14 cellular contexts compared by ENCODE assay signal in genomic region chr17:73393962-73394361, GRCh38.
DNase-seq lines count a peak whose midpoint lies in the region; ATAC-seq and TF ChIP-seq lines count a peak whose summit lies in the region.
"Had no signal": no experiment of that assay in that cellular context is flagged by ENCODE, and none has a peak within 500 bp of the region (broad histone marks: within the 10 kb centered on the region; RNA-seq: fewer than 3 reads in every experiment).

No MANE protein-coding gene starts in this region.

- no peaks in the 10 kb centered on the region for H3K9me2 ChIP-seq in PC-3 (replicated peaks; ENCODE audit: low read length)

- 87 to 93% (median 89%) methylated on average over 11 of the region's 11 CpGs for WGBS in psoas muscle, 3 donors

- H3K4me2 ChIP-seq in PC-3 (ENCODE audit: low read length), result no peak overlapping the region

- no peak overlapping the region for H2AFZ ChIP-seq in PC-3 (ENCODE audit: low read length)

- DNase-seq in Right ventricle myocardium inferior (ENCODE audit: missing footprints), result peak; percentile 20
- DNase-seq in left ventricle myocardium superior, result no peak
- DNase-seq in PC-3, result peak; percentile 48
- DNase-seq in glomerular visceral epithelial cell (ENCODE audit: extremely low spot score), result peak; percentile 53
- DNase-seq in ureter (ENCODE audit: low spot score), result no peak
- DNase-seq in psoas muscle, result no peak
- DNase-seq: MM.1S; NCI-H446 treated with DMSO at 0.1 percent for 48 hours; stimulated activated CD4-positive, alpha-beta T cell treated with anti-CD3 and anti-CD28 coated beads, Interleukin-4, amount 100 ng/mL, for 4 hours; WERI-Rb-1 had no signal

- no peaks in the 10 kb centered on the region for H3K79me2 ChIP-seq in PC-3 (ENCODE audit: low read length)

- CTCF ChIA-PET in PC-3 (lab: Charles Lee), result no interaction called here

- H3K27me3 ChIP-seq in PC-3 (ENCODE audit: low read length) (peaks cover 41% of the 10 kb centered on the region), psoas muscle (ENCODE audit: insufficient read depth in 3 of 3, low read length in 2 of 3) (no peaks in the 10 kb centered on the region)
- H3K27me3 ChIP-seq: BLaER1 treated with 17β-estradiol and CSF1 and Interleukin-3, amounts not matched to agents 10 nM and 100 nM; right atrium auricular region had no signal

- H3K36me3 ChIP-seq in PC-3 (ENCODE audit: low read depth, low read length), result no peaks in the 10 kb centered on the region
- no peaks in the 10 kb centered on the region for H3K36me3 ChIP-seq in psoas muscle (ENCODE audit: insufficient read depth in 1 of 2, low read depth in 1 of 2)
- H3K36me3 ChIP-seq: right atrium auricular region had no signal

- BruUV-seq in PC-3 (replicated peaks; lab: Mats Ljungman, UMichigan), result no TSS peak

- ATAC-seq in Right ventricle myocardium inferior (no peak), left ventricle myocardium superior (no peak), PC-3 (0 out of 2 replicates have a peak, but pooled peaks have one; percentile 16), HG02610 (IDR thresholded peaks at IDR 0.05; ENCODE audit: unreplicated experiment) (no peak), HG03045 (IDR thresholded peaks at IDR 0.05; ENCODE audit: unreplicated experiment) (no peak), psoas muscle (no peak)

- H3K4me1 ChIP-seq in PC-3 (ENCODE audit: insufficient read depth, low read length), result no peaks in the 10 kb centered on the region
- no peaks in the 10 kb centered on the region for H3K4me1 ChIP-seq in psoas muscle
- H3K4me1 ChIP-seq: right atrium auricular region had no signal

- H3K4me3 ChIP-seq in PC-3 (ENCODE audit: low read length) (no peak overlapping the region), psoas muscle (no peak overlapping the region)
- H3K4me3 ChIP-seq: BLaER1 treated with 17β-estradiol and CSF1 and Interleukin-3, amounts not matched to agents 10 nM and 100 nM; right atrium auricular region had no signal

- H3K27ac ChIP-seq in PC-3 (ENCODE audit: low read length) (no peak overlapping the region), psoas muscle (no peak overlapping the region)
- H3K27ac ChIP-seq: BLaER1 treated with 17β-estradiol and CSF1 and Interleukin-3, amounts not matched to agents 10 nM and 100 nM; right atrium auricular region; WERI-Rb-1 had no signal

- intact Hi-C loops in Right ventricle myocardium inferior (cut with DNase I) (no loop called here), left ventricle myocardium superior (cut with micrococcal nuclease) (no loop called here), PC-3 (cut with micrococcal nuclease) (no loop called here), psoas muscle (cut with DNase I) (no loop called here)

- H3F3A ChIP-seq in PC-3 (ENCODE audit: low read length, unreplicated experiment), result no peaks in the 10 kb centered on the region

- H4K20me1 ChIP-seq in PC-3 (ENCODE audit: low read length), result no peaks in the 10 kb centered on the region

- H3K9me3 ChIP-seq in PC-3 (ENCODE audit: low read length), result no peaks in the 10 kb centered on the region
- no peaks in the 10 kb centered on the region for H3K9me3 ChIP-seq in psoas muscle
- H3K9me3 ChIP-seq: BLaER1 treated with 17β-estradiol and CSF1 and Interleukin-3, amounts not matched to agents 10 nM and 100 nM; right atrium auricular region had no signal

- H3K9ac ChIP-seq in PC-3 (ENCODE audit: low read length), result no peak overlapping the region
- H3K9ac ChIP-seq: BLaER1 treated with 17β-estradiol and CSF1 and Interleukin-3, amounts not matched to agents 10 nM and 100 nM had no signal

- TF ChIP-seq CTCF in PC-3 (conservative IDR thresholded peaks at IDR 0.05; ENCODE audit: low read depth, low read length), result no peak
- no peak for TF ChIP-seq CTCF in psoas muscle (IDR thresholded peaks at IDR 0.05)

- POLR2A ChIA-PET in PC-3 (lab: Charles Lee; ENCODE audit: unreplicated experiment), result no interaction called here

Comparison
In these comparisons a context has a peak if more than half of its experiments do, and no peak if none do; other contexts are left out.
1. DNase-seq: peak in Right ventricle myocardium inferior (single experiment), PC-3 (single experiment) and glomerular visceral epithelial cell (single experiment); none in left ventricle myocardium superior (single experiment), ureter (single experiment) and psoas muscle (0 of 2).